ENCODE assay signal across 7 cellular contexts in genomic region chr17:17780941-17781590, GRCh38. TPM values are rescaled to one million over a fixed set of nuclear protein-coding genes. Genes with fewer than 3 reads are reported as not detected.
A peak's percentile ranks its signal among the peaks of the same experiment; 100 is the strongest.
DNase-seq lines count a peak whose midpoint lies in the region; ATAC-seq, FAIRE-seq and TF ChIP-seq lines count a peak whose summit lies in the region.

No MANE protein-coding gene starts in this region.

- peak; percentile 79 for FAIRE-seq in G401.6 (lab: Jason Lieb, UNC)

- H3K4me1 Mint-ChIP-seq in osteocyte (ENCODE audit: unreplicated experiment), result peaks cover 56% of the 10 kb centered on the region

- DNase-seq in NCI-H748 treated with DMSO at 0.1 percent for 48 hours (lab: John Stamatoyannopoulos, UW) (peak; percentile 16), epithelial cell of proximal tubule (ENCODE audit: low read depth) (no peak), osteocyte (ENCODE audit: extremely low spot score, unreplicated experiment) (no peak)

- H3K4me3 Mint-ChIP-seq in osteocyte (ENCODE audit: unreplicated experiment), result peak overlapping the region; percentile 71

- H3K9me3 Mint-ChIP-seq in osteocyte (ENCODE audit: unreplicated experiment), result no peaks in the 10 kb centered on the region

- peak overlapping the region; percentile 48 for H3K4me3 ChIP-seq in epithelial cell of proximal tubule (ENCODE audit: low read depth, low read length)

- ATAC-seq in HG03139 (IDR thresholded peaks at IDR 0.05; ENCODE audit: unreplicated experiment), result no peak
- no peak for ATAC-seq in GM19397 (IDR thresholded peaks at IDR 0.05; ENCODE audit: unreplicated experiment)
- ATAC-seq in GM21447 (IDR thresholded peaks at IDR 0.05; ENCODE audit: unreplicated experiment), result no peak

- H3K27me3 Mint-ChIP-seq in osteocyte (ENCODE audit: unreplicated experiment), result no peaks in the 10 kb centered on the region

- peak overlapping the region; percentile 85 for H3K27ac Mint-ChIP-seq in osteocyte (ENCODE audit: unreplicated experiment)

- TF ChIP-seq CTCF in epithelial cell of proximal tubule (conservative IDR thresholded peaks at IDR 0.05; ENCODE audit: low read depth, low read length) (peak; percentile 28), osteocyte (IDR thresholded peaks at IDR 0.05) (peak; percentile 58)

- H3K36me3 Mint-ChIP-seq in osteocyte (ENCODE audit: unreplicated experiment), result no peaks in the 10 kb centered on the region

RNA-seq across cellular contexts. Expression of gene SREBF1, which starts 55.7 kb away (rescaled TPM):
- total RNA-seq in epithelial cell of proximal tubule, result 58.3 and 65.1 TPM in 2 replicates
- 78.0 and 86.9 TPM in 2 replicates for total RNA-seq in osteocyte
